ENCODE assay signal across 1 cellular context in genomic region chr16:83941546-83941945, GRCh38.
TF ChIP-seq lines count a peak whose summit lies in the region.
"Not testable (repeated sequence)": the region's sequence is repeated elsewhere in the genome, so short reads cannot be mapped to it uniquely, and the experiment has no call there.

No MANE protein-coding gene starts in this region.

TF ChIP-seq in HepG2, 621 proteins besides CTCF, POLR2A, EP300 and RAD21:
- TF ChIP-seq ZNF407 (CRISPR knock-in tag; IDR thresholded peaks at IDR 0.05; ENCODE audit: not compliant biosample characterization) (peak; percentile 22), CREB1 (IDR thresholded peaks at IDR 0.05) (peak; percentile 87), ATF7 (IDR thresholded peaks at IDR 0.05) (peak; percentile 74), ZNF460 (CRISPR knock-in tag; IDR thresholded peaks at IDR 0.05; ENCODE audit: borderline replicate concordance) (peak; percentile 54; the same call in 1 of the 2 replicates)
- not testable (repeated sequence) for TF ChIP-seq CREB1, ATF7 (CRISPR knock-in tag; IDR thresholded peaks at IDR 0.05)
